In the genomic region with DNA sequence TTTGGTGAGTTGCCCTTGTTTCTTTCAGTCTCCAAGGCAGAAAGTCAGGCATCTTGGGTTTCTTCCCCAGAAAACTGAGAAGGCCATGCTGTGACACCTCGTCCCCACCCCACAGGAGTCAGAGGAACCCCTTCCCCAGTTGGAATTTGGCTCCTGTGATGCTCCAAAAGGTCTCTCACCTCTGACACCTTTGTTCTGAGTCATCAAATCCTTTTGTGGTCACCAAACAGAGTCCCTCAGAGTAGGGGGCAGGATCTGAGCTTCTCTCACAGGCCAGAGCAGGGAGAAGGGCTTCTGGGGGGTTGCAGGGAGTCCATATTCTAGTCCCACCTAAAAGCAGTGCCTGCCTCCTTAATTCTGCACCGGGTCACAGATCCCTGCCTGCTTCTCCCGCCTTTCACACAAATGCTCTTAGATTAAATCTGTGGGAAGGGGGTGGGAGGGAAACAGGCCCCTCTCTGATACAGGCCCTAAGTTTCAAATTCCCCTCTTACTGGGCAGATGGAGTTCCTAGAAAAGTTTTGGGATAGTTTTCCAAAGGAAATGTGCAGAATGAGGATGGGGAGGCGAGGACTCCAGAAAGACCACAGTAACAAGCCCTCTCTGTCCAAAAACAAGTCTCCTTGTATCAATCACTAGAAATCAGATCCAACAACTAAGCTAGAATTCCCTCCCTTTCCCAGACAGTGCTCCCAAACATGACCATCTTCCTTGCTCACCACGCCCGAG, we compare ENCODE assay signal across 3 cellular contexts.
TF ChIP-seq lines count a peak whose summit lies in the region.

No MANE protein-coding gene starts in this region.

TF ChIP-seq in SK-N-SH, 30 proteins besides CTCF, POLR2A, EP300 and RAD21:
- TF ChIP-seq FOSL2 (IDR thresholded peaks at IDR 0.05; ENCODE audit: borderline replicate concordance, low read depth) (no peak), EZH2phosphoT487 (IDR thresholded peaks at IDR 0.05; ENCODE audit: borderline replicate concordance, low read depth) (no peak), NFIC (IDR thresholded peaks at IDR 0.05; ENCODE audit: borderline replicate concordance) (no peak), GABPA (IDR thresholded peaks at IDR 0.05; ENCODE audit: low read depth) (no peak), RCOR1 (IDR thresholded peaks at IDR 0.05; ENCODE audit: low read length) (no peak), GATA2 (CRISPR knock-in tag; IDR thresholded peaks at IDR 0.05) (no peak), TEAD4 (IDR thresholded peaks at IDR 0.05; ENCODE audit: borderline replicate concordance, insufficient read depth) (no peak), YY1 (IDR thresholded peaks at IDR 0.05; ENCODE audit: low read depth) (no peak), MXI1 (IDR thresholded peaks at IDR 0.05; ENCODE audit: low read depth, low read length) (no peak)

TF ChIP-seq in SK-N-SH treated with all-trans-retinoic acid at 6 μM for 48 hours, 23 proteins besides CTCF, POLR2A, EP300 and RAD21:
- TF ChIP-seq ZFP3 (CRISPR knock-in tag; IDR thresholded peaks at IDR 0.05) (no peak), CSDC2 (CRISPR knock-in tag; IDR thresholded peaks at IDR 0.05) (no peak), PPARA (CRISPR knock-in tag; IDR thresholded peaks at IDR 0.05; ENCODE audit: borderline replicate concordance) (no peak), SNAI2 (CRISPR knock-in tag; IDR thresholded peaks at IDR 0.05) (no peak), ISL1 (CRISPR knock-in tag; IDR thresholded peaks at IDR 0.05) (no peak), TCF4 (CRISPR knock-in tag; IDR thresholded peaks at IDR 0.05; ENCODE audit: borderline replicate concordance) (no peak), ZNF8 (CRISPR knock-in tag; IDR thresholded peaks at IDR 0.05) (no peak)
- TF ChIP-seq, protein P1, sequence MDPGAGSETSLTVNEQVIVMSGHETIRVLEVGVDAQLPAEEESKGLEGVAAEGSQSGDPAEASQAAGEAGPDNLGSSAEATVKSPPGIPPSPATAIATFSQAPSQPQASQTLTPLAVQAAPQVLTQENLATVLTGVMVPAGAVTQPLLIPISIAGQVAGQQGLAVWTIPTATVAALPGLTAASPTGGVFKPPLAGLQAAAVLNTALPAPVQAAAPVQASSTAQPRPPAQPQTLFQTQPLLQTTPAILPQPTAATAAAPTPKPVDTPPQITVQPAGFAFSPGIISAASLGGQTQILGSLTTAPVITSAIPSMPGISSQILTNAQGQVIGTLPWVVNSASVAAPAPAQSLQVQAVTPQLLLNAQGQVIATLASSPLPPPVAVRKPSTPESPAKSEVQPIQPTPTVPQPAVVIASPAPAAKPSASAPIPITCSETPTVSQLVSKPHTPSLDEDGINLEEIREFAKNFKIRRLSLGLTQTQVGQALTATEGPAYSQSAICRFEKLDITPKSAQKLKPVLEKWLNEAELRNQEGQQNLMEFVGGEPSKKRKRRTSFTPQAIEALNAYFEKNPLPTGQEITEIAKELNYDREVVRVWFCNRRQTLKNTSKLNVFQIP (CRISPR knock-in tag; IDR thresholded peaks at IDR 0.05; ENCODE audit: borderline replicate concordance, low read depth), result no peak
- TF ChIP-seq, protein P2, sequence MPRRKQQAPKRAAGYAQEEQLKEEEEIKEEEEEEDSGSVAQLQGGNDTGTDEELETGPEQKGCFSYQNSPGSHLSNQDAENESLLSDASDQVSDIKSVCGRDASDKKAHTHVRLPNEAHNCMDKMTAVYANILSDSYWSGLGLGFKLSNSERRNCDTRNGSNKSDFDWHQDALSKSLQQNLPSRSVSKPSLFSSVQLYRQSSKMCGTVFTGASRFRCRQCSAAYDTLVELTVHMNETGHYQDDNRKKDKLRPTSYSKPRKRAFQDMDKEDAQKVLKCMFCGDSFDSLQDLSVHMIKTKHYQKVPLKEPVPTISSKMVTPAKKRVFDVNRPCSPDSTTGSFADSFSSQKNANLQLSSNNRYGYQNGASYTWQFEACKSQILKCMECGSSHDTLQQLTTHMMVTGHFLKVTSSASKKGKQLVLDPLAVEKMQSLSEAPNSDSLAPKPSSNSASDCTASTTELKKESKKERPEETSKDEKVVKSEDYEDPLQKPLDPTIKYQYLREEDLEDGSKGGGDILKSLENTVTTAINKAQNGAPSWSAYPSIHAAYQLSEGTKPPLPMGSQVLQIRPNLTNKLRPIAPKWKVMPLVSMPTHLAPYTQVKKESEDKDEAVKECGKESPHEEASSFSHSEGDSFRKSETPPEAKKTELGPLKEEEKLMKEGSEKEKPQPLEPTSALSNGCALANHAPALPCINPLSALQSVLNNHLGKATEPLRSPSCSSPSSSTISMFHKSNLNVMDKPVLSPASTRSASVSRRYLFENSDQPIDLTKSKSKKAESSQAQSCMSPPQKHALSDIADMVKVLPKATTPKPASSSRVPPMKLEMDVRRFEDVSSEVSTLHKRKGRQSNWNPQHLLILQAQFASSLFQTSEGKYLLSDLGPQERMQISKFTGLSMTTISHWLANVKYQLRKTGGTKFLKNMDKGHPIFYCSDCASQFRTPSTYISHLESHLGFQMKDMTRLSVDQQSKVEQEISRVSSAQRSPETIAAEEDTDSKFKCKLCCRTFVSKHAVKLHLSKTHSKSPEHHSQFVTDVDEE (CRISPR knock-in tag; IDR thresholded peaks at IDR 0.05), result no peak

TF ChIP-seq in HEK293T, 16 proteins besides CTCF, POLR2A, EP300 and RAD21:
- TF ChIP-seq BHLHE40 (IDR thresholded peaks at IDR 0.05; ENCODE audit: borderline replicate concordance), result no peak
- TF ChIP-seq LEF1 (IDR thresholded peaks at IDR 0.05; ENCODE audit: borderline replicate concordance), result no peak
- TF ChIP-seq FOXA1 (IDR thresholded peaks at IDR 0.05), result no peak
- no peak for TF ChIP-seq FOXK2 (IDR thresholded peaks at IDR 0.05)
- TF ChIP-seq NFRKB (IDR thresholded peaks at IDR 0.05), result no peak
- no peak for TF ChIP-seq SP1 (IDR thresholded peaks at IDR 0.05)
